In genomic region chr5:169006878-169007790, GRCh38 we compare ENCODE assay signal across 20 cellular contexts.
DNase-seq lines count a peak whose midpoint lies in the region; ATAC-seq and TF ChIP-seq lines count a peak whose summit lies in the region.
"Had no signal": no experiment of that assay in that cellular context is flagged by ENCODE, and none has a peak within 500 bp of the region (broad histone marks: within the 10 kb centered on the region; RNA-seq: fewer than 3 reads in every experiment).

No MANE protein-coding gene starts in this region.

- no peaks in the 10 kb centered on the region for H3K36me3 Mint-ChIP-seq in activated CD4-positive, alpha-beta T cell treated with anti-CD3 and anti-CD28 coated beads for 36 hours (ENCODE audit: low read depth)

- no peaks in the 10 kb centered on the region for H3K36me3 ChIP-seq in HCT116 (ENCODE audit: control insufficient read depth in 1 of 2, insufficient read depth in 2 of 2, low read length in 2 of 2)
- no peaks in the 10 kb centered on the region for H3K36me3 ChIP-seq in RWPE2 (ENCODE audit: low read depth)
- H3K36me3 ChIP-seq in suprapubic skin: no peaks in the 10 kb centered on the region
- no peaks in the 10 kb centered on the region for H3K36me3 ChIP-seq in spleen
- H3K36me3 ChIP-seq: right atrium auricular region, thoracic aorta had no signal

- no peaks in the 10 kb centered on the region for H3K9me2 ChIP-seq in HCT116 (ENCODE audit: insufficient read depth)

- intact Hi-C loops in HCT116 (cut with micrococcal nuclease) (no loop called here), spleen (cut with DNase I; ENCODE audit: low total_unique reads) (no loop called here)
- intact Hi-C loops in activated CD4-positive, alpha-beta T cell treated with anti-CD3 and anti-CD28 coated beads for 36 hours (cut with DNase I, micrococcal nuclease): no loop called here

- no peaks in the 10 kb centered on the region for H3K4me1 Mint-ChIP-seq in activated CD4-positive, alpha-beta T cell treated with anti-CD3 and anti-CD28 coated beads for 36 hours
- H3K4me1 Mint-ChIP-seq: B cell had no signal

- H3K27ac ChIP-seq in HCT116 (ENCODE audit: low read depth, low read length) (peak overlapping the region; percentile 33; the same call in 1 of the 2 replicates), RWPE2 (ENCODE audit: poor library complexity, severe bottlenecking) (peak overlapping the region; percentile 61), foreskin keratinocyte (peak overlapping the region; percentile 89), suprapubic skin (peak overlapping the region; percentile 19), spleen (no peak overlapping the region)
- H3K27ac ChIP-seq: PC-9, right atrium auricular region, thoracic aorta had no signal

- H3K9me3 ChIP-seq in HCT116 (ENCODE audit: control insufficient read depth in 1 of 2, insufficient read depth in 1 of 2, low read depth in 1 of 2, low read length in 2 of 2) (no peaks in the 10 kb centered on the region), RWPE2 (ENCODE audit: severe bottlenecking) (no peaks in the 10 kb centered on the region), suprapubic skin (no peaks in the 10 kb centered on the region), spleen (no peaks in the 10 kb centered on the region)
- H3K9me3 ChIP-seq: right atrium auricular region, thoracic aorta had no signal

- no peaks in the 10 kb centered on the region for H3K9me3 Mint-ChIP-seq in activated CD4-positive, alpha-beta T cell treated with anti-CD3 and anti-CD28 coated beads for 36 hours (ENCODE audit: low read depth)

- ATAC-seq in HCT116 (peak; percentile 86), RWPE2 (ENCODE audit: low read depth) (peak; percentile 97), foreskin keratinocyte (peak; percentile 96)
- ATAC-seq in activated CD4-positive, alpha-beta T cell treated with anti-CD3 and anti-CD28 coated beads for 36 hours: no peak
- ATAC-seq: HepG2 had no signal

- H4K20me1 ChIP-seq in HCT116 (ENCODE audit: insufficient read depth): no peaks in the 10 kb centered on the region

- TF ChIP-seq RAD21 in HCT116 (IDR thresholded peaks at IDR 0.05; ENCODE audit: low read depth): peak; percentile 13

- H3K27me3 Mint-ChIP-seq in activated CD4-positive, alpha-beta T cell treated with anti-CD3 and anti-CD28 coated beads for 36 hours: peaks cover 12% of the 10 kb centered on the region

- no peak overlapping the region for H3K27ac Mint-ChIP-seq in activated CD4-positive, alpha-beta T cell treated with anti-CD3 and anti-CD28 coated beads for 36 hours
- H3K27ac Mint-ChIP-seq: B cell had no signal

- POLR2A ChIA-PET in HCT116 (lab: Charles Lee): no interaction called here
- POLR2A ChIA-PET in activated CD4-positive, alpha-beta T cell treated with anti-CD3 and anti-CD28 coated beads for 36 hours (lab: Charles Lee): interaction anchor here (0.7 kb wide), 1 partner anchor 10 kb away, joined by 3 read pairs; no protein-coding TSS in a partner anchor

- no peak overlapping the region for H2AFZ ChIP-seq in HCT116 (ENCODE audit: low read depth, low read length, poor library complexity, severe bottlenecking)
- H2AFZ ChIP-seq: PC-9 had no signal

- BruUV-seq in HCT116 (replicated peaks; lab: Mats Ljungman, UMichigan): no TSS peak

- 68% methylated on average over 7 of the region's 8 CpGs for WGBS in suprapubic skin
- WGBS in spleen, 5 donors: 77 to 87% (median 84%) methylated on average over 8 of the region's 8 CpGs

- no peak for TF ChIP-seq CTCF in HCT116 (IDR thresholded peaks at IDR 0.05 in 2 of 3, conservative IDR thresholded peaks at IDR 0.05 in 1 of 3; ENCODE audit: borderline replicate concordance in 1 of 3, insufficient read depth in 1 of 3, low read depth in 2 of 3, low read length in 2 of 3)
- peak; percentile 10 for TF ChIP-seq CTCF in RWPE2 (IDR thresholded peaks at IDR 0.05; ENCODE audit: poor library complexity, severe bottlenecking)
- TF ChIP-seq CTCF in foreskin keratinocyte (conservative IDR thresholded peaks at IDR 0.05): peak; percentile 52
- TF ChIP-seq CTCF in suprapubic skin (IDR thresholded peaks at IDR 0.05): no peak
- TF ChIP-seq CTCF in spleen (IDR thresholded peaks at IDR 0.05 in 8 of 11, conservative IDR thresholded peaks at IDR 0.05 in 3 of 11): no peak

- peak overlapping the region; percentile 62 for H3K4me2 ChIP-seq in HCT116 (ENCODE audit: low read length)
- H3K4me2 ChIP-seq: PC-9 had no signal

- RAD21 ChIA-PET in HCT116 (lab: Charles Lee; ENCODE audit: low non-redundant PET in 1 of 2, low total read pairs in 2 of 2, uncharacterized antibody in 2 of 2, unreplicated experiment in 2 of 2): interaction anchor here in 1 of 2 experiments (0.6 kb wide), 1 partner anchor 427 kb away, joined by 3 read pairs; no protein-coding TSS in a partner anchor

- H3K27me3 ChIP-seq in HCT116 (ENCODE audit: insufficient read depth, low read length) (peaks cover 11% of the 10 kb centered on the region; the same call in 1 of the 2 replicates), RWPE2 (ENCODE audit: insufficient read depth, poor library complexity, severe bottlenecking) (no peaks in the 10 kb centered on the region), foreskin keratinocyte (no peaks in the 10 kb centered on the region), suprapubic skin (no peaks in the 10 kb centered on the region), spleen (replicated peaks in 1 of 7) (peaks cover 0 to 6% (median 0%) of the 10 kb centered on the region in 7 donors)
- H3K27me3 ChIP-seq: right atrium auricular region had no signal

- H3K4me3 ChIP-seq in HCT116 (replicated peaks in 1 of 2; ENCODE audit: low read depth in 1 of 2, low read length in 2 of 2) (peak overlapping the region in 1 of 2 experiments; percentile 16; a peak in 1 of 4 replicates), RWPE2 (ENCODE audit: severe bottlenecking) (no peak overlapping the region), suprapubic skin (no peak overlapping the region), spleen (no peak overlapping the region)
- H3K4me3 ChIP-seq: PC-9, right atrium auricular region, thoracic aorta had no signal

- no peak for TF ChIP-seq POLR2A in HCT116 (IDR thresholded peaks at IDR 0.05; ENCODE audit: borderline replicate concordance, extremely low read depth, insufficient read depth, insufficient read length)
- TF ChIP-seq POLR2A in suprapubic skin (IDR thresholded peaks at IDR 0.05): no peak
- no peak for TF ChIP-seq POLR2A in spleen (IDR thresholded peaks at IDR 0.05)

- no peak overlapping the region for H3K4me3 Mint-ChIP-seq in activated CD4-positive, alpha-beta T cell treated with anti-CD3 and anti-CD28 coated beads for 36 hours
- H3K4me3 Mint-ChIP-seq: B cell had no signal

- no peaks in the 10 kb centered on the region for H3K79me2 ChIP-seq in HCT116 (ENCODE audit: insufficient read depth, low read length)

- DNase-seq in HCT116 (ENCODE audit: low read depth, low spot score): peak; percentile 66
- DNase-seq in RWPE2 (ENCODE audit: low spot score): no peak
- DNase-seq in foreskin keratinocyte: peak; percentile 81 to 93
- DNase-seq in suprapubic skin (ENCODE audit: low spot score in 2 of 2): no peak
- DNase-seq in activated CD4-positive, alpha-beta T cell treated with anti-CD3 and anti-CD28 coated beads for 36 hours: no peak
- no peak for DNase-seq in stimulated activated naive CD4-positive, alpha-beta T cell treated with Interleukin-2 at 50 U/mL for 16 hours (lab: John Stamatoyannopoulos, UW)
- no peak for DNase-seq in spleen
- DNase-seq: activated CD8-positive, alpha-beta memory T cell treated with anti-CD3 and anti-CD28 coated beads, Interleukin-2, amount 50 U/mL, for 4 hours; activated effector memory CD4-positive, alpha-beta T cell treated with Interleukin-2 at 50 U/mL for 16 hours; central memory CD4-positive, alpha-beta T cell; MM.1S; NCI-H1694 treated with DMSO at 0.1 percent for 48 hours; NCI-H2227 treated with DMSO at 0.1 percent for 48 hours; nucleus accumbens; PC-9; stimulated activated CD4-positive, alpha-beta T cell treated with anti-CD3 and anti-CD28 coated beads, Interleukin-15, amount 100 ng/mL, for 24 hours had no signal

- TF ChIP-seq EP300 in suprapubic skin (IDR thresholded peaks at IDR 0.05): no peak

- no peak overlapping the region for H3K9ac ChIP-seq in HCT116 (ENCODE audit: low read length)

- CTCF ChIA-PET in HCT116 (lab: Charles Lee): interaction anchor here (0.6 kb wide), 1 partner anchor 777 kb away, joined by 3 read pairs; no protein-coding TSS in a partner anchor
- CTCF ChIA-PET in activated CD4-positive, alpha-beta T cell treated with anti-CD3 and anti-CD28 coated beads for 36 hours (lab: Charles Lee): no interaction called here

- H3K4me1 ChIP-seq in HCT116 (ENCODE audit: control insufficient read depth in 1 of 2, insufficient read depth in 2 of 2, low read length in 2 of 2) (peaks cover 9 to 30% of the 10 kb centered on the region in 2 experiments; a peak in 3 of 4 replicates), RWPE2 (ENCODE audit: insufficient read depth, poor library complexity, severe bottlenecking) (peaks cover 13% of the 10 kb centered on the region), foreskin keratinocyte (peaks cover 16% of the 10 kb centered on the region), suprapubic skin (peaks cover 28% of the 10 kb centered on the region), spleen (peaks cover 0 to 4% (median 0%) of the 10 kb centered on the region in 6 donors)

TF ChIP-seq in HCT116, 20 proteins besides CTCF, POLR2A, EP300 and RAD21:
- TF ChIP-seq JUND (IDR thresholded peaks at IDR 0.05): peak; percentile 84
- TF ChIP-seq YY1 (IDR thresholded peaks at IDR 0.05; ENCODE audit: extremely low read depth, insufficient replicate concordance, low read depth, low read length): peak; percentile 8
- peak; percentile 71 for TF ChIP-seq SP1 (IDR thresholded peaks at IDR 0.05; ENCODE audit: low read depth)
- peak; percentile 64; the same call in 1 of the 2 replicates for TF ChIP-seq EGR1 (IDR thresholded peaks at IDR 0.05; ENCODE audit: low read depth)
- TF ChIP-seq FOSL1 (IDR thresholded peaks at IDR 0.05; ENCODE audit: low read depth): peak; percentile 93
- 0 out of 2 replicates have a peak, but pooled peaks have one; percentile 42 for TF ChIP-seq SRF (IDR thresholded peaks at IDR 0.05; ENCODE audit: low read depth)
- TF ChIP-seq ZNF274 (IDR thresholded peaks at IDR 0.05; ENCODE audit: low read depth, low read length): no peak
- no peak for TF ChIP-seq ZFX (IDR thresholded peaks at IDR 0.05)
- peak; percentile 65 for TF ChIP-seq CBX3 (IDR thresholded peaks at IDR 0.05; ENCODE audit: low read depth)
- TF ChIP-seq CEBPB (IDR thresholded peaks at IDR 0.05; ENCODE audit: low read depth): peak; percentile 23; the same call in 1 of the 2 replicates
- no peak; the same call in 1 of the 2 replicates for TF ChIP-seq MAX (IDR thresholded peaks at IDR 0.05)
- no peak for TF ChIP-seq TCF7L2 (IDR thresholded peaks at IDR 0.05; ENCODE audit: borderline replicate concordance, extremely low read depth, insufficient read depth, insufficient read length)

Comparison
In these comparisons a context has a peak if more than half of its experiments do, and no peak if none do; other contexts are left out.
1. DNase-seq: peak in HCT116 (single experiment) and foreskin keratinocyte (2 of 2); none in RWPE2 (single experiment), suprapubic skin (0 of 2), activated CD4-positive, alpha-beta T cell treated with anti-CD3 and anti-CD28 coated beads for 36 hours (single experiment), stimulated activated naive CD4-positive, alpha-beta T cell treated with Interleukin-2 at 50 U/mL for 16 hours (single experiment) and spleen (single experiment).
2. H3K27ac ChIP-seq: peak in HCT116 (single experiment), RWPE2 (single experiment), foreskin keratinocyte (single experiment) and suprapubic skin (single experiment); none in spleen (0 of 8).
3. CTCF ChIP-seq: peak in RWPE2 (single experiment) and foreskin keratinocyte (single experiment); none in HCT116 (0 of 3), suprapubic skin (0 of 2) and spleen (0 of 11).